10 cellular contexts compared by ENCODE assay signal in the genomic region with DNA sequence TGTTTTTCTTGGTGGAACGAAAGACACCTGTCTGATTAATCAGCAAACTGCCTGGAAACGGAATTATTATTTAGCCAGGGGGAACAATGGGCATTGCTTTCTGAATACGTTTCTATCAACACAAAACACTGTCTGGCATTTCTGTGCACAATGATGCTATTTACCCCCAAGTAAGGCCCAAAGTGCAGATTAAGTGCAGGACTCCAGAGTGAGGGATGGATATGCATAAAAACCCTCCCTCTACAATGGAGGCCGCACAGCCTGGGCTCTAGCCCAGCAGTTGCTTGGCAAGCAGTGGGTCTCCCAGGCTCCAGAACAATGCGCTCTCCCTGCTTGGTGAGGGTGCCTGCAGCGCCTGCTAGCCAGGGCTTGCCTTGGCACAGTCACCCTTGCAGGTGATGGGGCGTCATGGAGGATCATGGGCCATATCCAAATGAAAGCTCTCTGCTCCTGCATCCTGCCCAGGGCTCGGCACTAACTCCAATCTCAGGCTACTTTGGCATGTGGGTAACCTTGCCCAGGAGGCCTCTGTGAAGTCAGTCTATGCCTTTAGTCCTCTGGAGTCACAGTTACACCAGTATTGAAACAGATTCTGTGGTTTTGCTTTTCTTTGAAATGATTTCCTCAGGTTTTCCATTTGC. TPM values are rescaled to one million over a fixed set of nuclear protein-coding genes. Genes with fewer than 3 reads are reported as not detected.
DNase-seq lines count a peak whose midpoint lies in the region; ATAC-seq, FAIRE-seq and TF ChIP-seq lines count a peak whose summit lies in the region.
"Had no signal": no experiment of that assay in that cellular context is flagged by ENCODE, and none has a peak within 500 bp of the region (broad histone marks: within the 10 kb centered on the region; RNA-seq: fewer than 3 reads in every experiment).

No MANE protein-coding gene starts in this region.

- no peak for TF ChIP-seq CTCF in bronchial epithelial cell (IDR thresholded peaks at IDR 0.05; ENCODE audit: insufficient read depth, low read length, severe bottlenecking)
- TF ChIP-seq CTCF in smooth muscle cell (IDR thresholded peaks at IDR 0.05; ENCODE audit: borderline replicate concordance, insufficient read depth, poor library complexity, severe bottlenecking) = no peak
- no peak for TF ChIP-seq CTCF in mucosa of descending colon (IDR thresholded peaks at IDR 0.05)

- DNase-seq in Ammon's horn (ENCODE audit: low spot score) (peak; percentile 94), NCI-H2081 treated with DMSO at 0.1 percent for 48 hours (lab: John Stamatoyannopoulos, UW) (peak; percentile 32), bronchial epithelial cell (ENCODE audit: low read depth) (peak; percentile 72), smooth muscle cell (lab: John Stamatoyannopoulos, UW; ENCODE audit: unreplicated experiment) (no peak), mucosa of descending colon (no peak)
- DNase-seq: NCI-H187 treated with DMSO at 0.1 percent for 48 hours; stimulated activated CD4-positive, alpha-beta T cell treated with anti-CD3 and anti-CD28 coated beads, Interleukin-2, amount 100 ng/mL, for 24 hours had no signal

- H3K9ac ChIP-seq in muscle layer of colon (ENCODE audit: low read length) (no peak overlapping the region), smooth muscle cell (ENCODE audit: low read depth) (no peak overlapping the region)

- H3K27me3 ChIP-seq in bronchial epithelial cell (ENCODE audit: control insufficient read depth, insufficient read depth, low read length) (no peaks in the 10 kb centered on the region), muscle layer of colon (ENCODE audit: control insufficient read depth in 1 of 2, insufficient read depth in 2 of 2, low read length in 2 of 2) (no peaks in the 10 kb centered on the region), smooth muscle cell (ENCODE audit: low read depth) (no peaks in the 10 kb centered on the region)

- H2AFZ ChIP-seq in smooth muscle cell (ENCODE audit: low read depth) = no peak overlapping the region

- no peak for ATAC-seq in GM21447 (IDR thresholded peaks at IDR 0.05; ENCODE audit: unreplicated experiment)
- ATAC-seq in GM18511 (IDR thresholded peaks at IDR 0.05; ENCODE audit: unreplicated experiment) = no peak
- no peak for ATAC-seq in mucosa of descending colon

- H3F3A ChIP-seq in smooth muscle cell (ENCODE audit: low read depth) = no peaks in the 10 kb centered on the region

- H3K27ac ChIP-seq in muscle layer of colon (ENCODE audit: low read depth, low read length) (peak overlapping the region; percentile 32), smooth muscle cell (ENCODE audit: low read depth) (no peak overlapping the region)

- H3K9me3 ChIP-seq in muscle layer of colon (ENCODE audit: low read length) (no peaks in the 10 kb centered on the region), smooth muscle cell (replicated peaks; ENCODE audit: low read depth) (no peaks in the 10 kb centered on the region), mucosa of descending colon (no peaks in the 10 kb centered on the region)

- H3K36me3 ChIP-seq in bronchial epithelial cell (ENCODE audit: control insufficient read depth, insufficient read depth, low read length) (no peaks in the 10 kb centered on the region), muscle layer of colon (ENCODE audit: insufficient read depth, low read length) (peaks cover 16% of the 10 kb centered on the region), smooth muscle cell (ENCODE audit: low read depth) (no peaks in the 10 kb centered on the region), mucosa of descending colon (ENCODE audit: low read depth) (no peaks in the 10 kb centered on the region)

- H3K4me1 ChIP-seq in muscle layer of colon (ENCODE audit: insufficient read depth, low read length) (peaks cover 61% of the 10 kb centered on the region), smooth muscle cell (ENCODE audit: low read depth) (peaks cover 13% of the 10 kb centered on the region), mucosa of descending colon (ENCODE audit: low read depth) (peaks cover 32% of the 10 kb centered on the region)

- H3K4me2 ChIP-seq in smooth muscle cell = no peak overlapping the region

- no peaks in the 10 kb centered on the region for H3K79me2 ChIP-seq in smooth muscle cell (ENCODE audit: low read depth)

- no peak overlapping the region for H3K4me3 ChIP-seq in bronchial epithelial cell (ENCODE audit: low read depth, low read length)
- H3K4me3 ChIP-seq in muscle layer of colon (ENCODE audit: low read depth in 1 of 2, low read length in 2 of 2) = no peak overlapping the region
- no peak overlapping the region for H3K4me3 ChIP-seq in smooth muscle cell
- H3K4me3 ChIP-seq in mucosa of descending colon = no peak overlapping the region

- H4K20me1 ChIP-seq in smooth muscle cell (ENCODE audit: low read depth) = no peaks in the 10 kb centered on the region

- 90% methylated on average over 8 of the region's 8 CpGs for WGBS in smooth muscle cell (ENCODE audit: low lambda C conversion rate)

- no peak for FAIRE-seq in bronchial epithelial cell (lab: Jason Lieb, UNC)

- intact Hi-C loops in mucosa of descending colon (cut with DNase I, micrococcal nuclease) = no loop called here

RNA-seq across cellular contexts. Expression of a gene that starts 11.5 kb away (rescaled TPM):
- total RNA-seq in bronchial epithelial cell (6.1 and 7.3 TPM in 2 replicates), smooth muscle cell (2.0 and 4.0 TPM in 2 replicates), mucosa of descending colon (1 to 10 TPM; 3.0 to 4.5 (median 3.4) TPM)
- 2.2 and 2.6 TPM in 2 replicates for polyA plus RNA-seq in smooth muscle cell

RNA-seq across cellular contexts. Expression of a gene that starts 20.4 kb away (rescaled TPM):
- total RNA-seq in bronchial epithelial cell (0.51 and 0.53 TPM in 2 replicates), smooth muscle cell (0.90 and 1.2 TPM in 2 replicates), mucosa of descending colon (under 1 TPM; 0.58 to 0.98 (median 0.94) TPM)
- 3.8 and 5.7 TPM in 2 replicates for polyA plus RNA-seq in smooth muscle cell

RNA-seq across cellular contexts. Expression of a gene that starts 24.0 kb away (rescaled TPM):
- total RNA-seq in bronchial epithelial cell (1.2 and 1.6 TPM in 2 replicates), smooth muscle cell (6.3 and 16.9 TPM in 2 replicates), mucosa of descending colon (10 to 100 TPM in 1 of 3 donors, 1 to 10 TPM in 2; 4.2 to 10.3 (median 5.1) TPM)
- polyA plus RNA-seq in smooth muscle cell = 9.6 and 15.4 TPM in 2 replicates

RNA-seq across cellular contexts. Expression of a gene that starts 25.6 kb away (rescaled TPM):
- total RNA-seq in bronchial epithelial cell = 0.13 TPM in 1 of 2 replicates, not detected in the other
- not detected in 2 replicates for total RNA-seq in smooth muscle cell
- polyA plus RNA-seq in smooth muscle cell = 0.19 TPM in 1 of 2 replicates, not detected in the other
- 10 to 100 TPM in 2 of 3 donors, 1 to 10 TPM in 1; 5.6 to 23.7 (median 10.2) TPM for total RNA-seq in mucosa of descending colon

RNA-seq across cellular contexts. Expression of a gene that starts 32.2 kb away (rescaled TPM):
- not detected in 2 replicates for total RNA-seq in bronchial epithelial cell
- total RNA-seq in smooth muscle cell = not detected in 2 replicates
- polyA plus RNA-seq in smooth muscle cell = 0.22 and 0.35 TPM in 2 replicates
- total RNA-seq in mucosa of descending colon = 1 to 10 TPM; 2.5 to 9.0 (median 5.1) TPM

Comparison
In these comparisons a context has a peak if more than half of its experiments do, and no peak if none do; other contexts are left out.
1. DNase-seq: peak in Ammon's horn (single experiment), NCI-H2081 treated with DMSO at 0.1 percent for 48 hours (single experiment) and bronchial epithelial cell (single experiment); none in smooth muscle cell (single experiment) and mucosa of descending colon (0 of 3).